Comparison of ENCODE assay signal across 12 cellular contexts in the genomic region with DNA sequence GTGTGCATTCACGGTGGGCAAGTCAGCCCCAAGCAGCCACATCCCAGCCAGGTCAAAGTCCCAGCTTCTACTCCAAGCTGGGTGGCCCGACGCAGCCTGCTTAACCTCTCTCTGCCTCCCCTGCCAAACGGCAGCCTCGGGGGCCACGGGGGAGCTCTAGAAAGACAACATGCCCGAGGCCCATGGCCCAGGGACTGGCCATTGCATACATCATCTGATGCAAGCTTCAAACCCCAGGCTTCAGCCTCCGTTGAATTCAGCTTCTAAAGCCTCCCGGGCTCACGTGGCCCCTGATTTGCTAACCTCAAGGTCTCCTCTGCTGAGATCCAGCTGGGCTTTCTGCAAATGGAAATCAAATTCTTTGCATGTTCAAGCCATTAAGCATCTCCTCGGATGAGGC.
DNase-seq lines count a peak whose midpoint lies in the region; ATAC-seq and TF ChIP-seq lines count a peak whose summit lies in the region.
"Had no signal": no experiment of that assay in that cellular context is flagged by ENCODE, and none has a peak within 500 bp of the region (broad histone marks: within the 10 kb centered on the region; RNA-seq: fewer than 3 reads in every experiment).

No MANE protein-coding gene starts in this region.

- H3K27me3 ChIP-seq in SK-N-SH (ENCODE audit: insufficient read depth), result no peaks in the 10 kb centered on the region
- H3K27me3 ChIP-seq in transverse colon, result no peaks in the 10 kb centered on the region

- TF ChIP-seq EP300 in SK-N-SH (IDR thresholded peaks at IDR 0.05; ENCODE audit: borderline replicate concordance in 1 of 2, low read depth in 1 of 2, low read length in 1 of 2) (no peak), transverse colon (IDR thresholded peaks at IDR 0.05; ENCODE audit: low read depth) (no peak)

- H3K4me2 ChIP-seq in SK-N-SH, result no peak overlapping the region

- no peak overlapping the region for H2AFZ ChIP-seq in SK-N-SH (ENCODE audit: low read depth)

- H3K9me3 ChIP-seq in SK-N-SH, result no peaks in the 10 kb centered on the region
- peaks cover 4% of the 10 kb centered on the region for H3K9me3 ChIP-seq in mesodermal cell (ENCODE audit: control insufficient read depth, low read length)
- no peaks in the 10 kb centered on the region for H3K9me3 ChIP-seq in transverse colon

- no peaks in the 10 kb centered on the region for H3K79me2 ChIP-seq in SK-N-SH (ENCODE audit: insufficient read depth)

- POLR2A ChIA-PET in SK-N-SH (lab: Yijun Ruan, JAX), result interaction anchor here (0.6 to 2.0 kb wide), 6 partner anchors 26 to 208 kb away, joined by 3 to 7 read pairs (median 3); no protein-coding TSS in a partner anchor

- no peak for TF ChIP-seq CTCF in SK-N-SH (IDR thresholded peaks at IDR 0.05)
- TF ChIP-seq CTCF in transverse colon (IDR thresholded peaks at IDR 0.05), result no peak

- H3K36me3 ChIP-seq in SK-N-SH (replicated peaks in 1 of 2; ENCODE audit: control insufficient read depth in 1 of 2, insufficient read depth in 2 of 2, low read length in 1 of 2) (peaks cover 0 to 3% of the 10 kb centered on the region in 2 experiments), mesodermal cell (ENCODE audit: control insufficient read depth, insufficient read depth, low read length) (no peaks in the 10 kb centered on the region), transverse colon (no peaks in the 10 kb centered on the region)

- H3K4me3 ChIP-seq in SK-N-SH (ENCODE audit: low read depth in 2 of 2, low read length in 1 of 2), result no peak overlapping the region
- H3K4me3 ChIP-seq in mesodermal cell (ENCODE audit: extremely low read depth, insufficient read depth, low read length, poor library complexity, severe bottlenecking), result no peak overlapping the region
- H3K4me3 ChIP-seq in transverse colon, result no peak overlapping the region

- ATAC-seq in SK-N-SH treated with all-trans-retinoic acid at 6 μM for 48 hours (no peak), HG03196 (IDR thresholded peaks at IDR 0.05; ENCODE audit: unreplicated experiment) (no peak)
- ATAC-seq: stimulated activated naive B cell treated with anti-CD40 and anti-IgM and Interleukin-4, amounts not matched to agents 10 μg/mL and 1 μg/mL and 100 μg/mL, for 72 hours had no signal

- no peaks in the 10 kb centered on the region for H3K9me2 ChIP-seq in SK-N-SH

- CTCF ChIA-PET in SK-N-SH (lab: Yijun Ruan, JAX), result interaction anchor here (0.9 to 2.7 kb wide), 20 partner anchors 9 to 343 kb away, joined by 3 to 16 read pairs (median 3); no protein-coding TSS in a partner anchor

- in situ Hi-C loops in transverse colon (cut with MboI; ENCODE audit: low pct_ligation_motif_present in 1 of 4, low pct_unique_long_range_greater_than_20kb in 1 of 4, low sequenced_read_pairs in 3 of 4), result no loop called here

- H3K4me1 ChIP-seq in SK-N-SH (ENCODE audit: control insufficient read depth in 1 of 2, insufficient read depth in 2 of 2, low read depth in 1 of 2, low read length in 1 of 2) (peaks cover 0 to 34% of the 10 kb centered on the region in 2 experiments; a peak in 2 of 4 replicates), mesodermal cell (ENCODE audit: control insufficient read depth, insufficient read depth, low read length, poor library complexity, severe bottlenecking) (peaks cover 3% of the 10 kb centered on the region), transverse colon (peaks cover 7 to 35% (median 19%) of the 10 kb centered on the region in 4 donors)

- TF ChIP-seq POLR2A in transverse colon (IDR thresholded peaks at IDR 0.05), result no peak

- H4K20me1 ChIP-seq in SK-N-SH (ENCODE audit: insufficient read depth), result no peaks in the 10 kb centered on the region

- intact Hi-C loops in transverse colon (cut with DNase I; ENCODE audit: low total_unique reads), result no loop called here

- no peak for TF ChIP-seq RAD21 in SK-N-SH (IDR thresholded peaks at IDR 0.05; ENCODE audit: low read length)

- DNase-seq in SK-N-SH (peak; percentile 55), fibroblast of gingiva (ENCODE audit: low read depth) (peak; percentile 69), transverse colon (no peak), NCI-H748 (lab: John Stamatoyannopoulos, UW; ENCODE audit: unreplicated experiment) (no peak)
- DNase-seq in activated naive CD4-positive, alpha-beta T cell treated with Interleukin-2 at 50 U/mL for 16 hours, result no peak
- DNase-seq: activated CD4-positive, alpha-beta T cell treated with anti-CD3 and anti-CD28 coated beads, Interleukin-2, amount 50 U/mL, for 4 hours; GOT3; stimulated activated naive B cell treated with anti-CD40 and anti-IgM and Interleukin-4, amounts not matched to agents 10 μg/mL and 1 μg/mL and 100 μg/mL, for 72 hours had no signal

- H3K27ac ChIP-seq in SK-N-SH (ENCODE audit: low read depth in 2 of 2, low read length in 1 of 2), result peak overlapping the region in 1 of 2 experiments; percentile 93; a peak in 2 of 4 replicates
- peak overlapping the region; percentile 41 for H3K27ac ChIP-seq in mesodermal cell (ENCODE audit: low read depth, low read length, severe bottlenecking)
- peak overlapping the region; percentile 60 to 88 (median 72) for H3K27ac ChIP-seq in transverse colon
- H3K27ac ChIP-seq: 22Rv1 had no signal

- H3K9ac ChIP-seq in SK-N-SH, result no peak overlapping the region

- no peaks in the 10 kb centered on the region for H3F3A ChIP-seq in SK-N-SH (replicated peaks; ENCODE audit: insufficient read depth)

- WGBS in SK-N-SH (ENCODE audit: low lambda C conversion rate), result 80% methylated on average over 11 of the region's 11 CpGs
- 33 to 40% methylated on average over 7 to 11 of the region's 11 CpGs for WGBS in mesodermal cell (ENCODE audit: insufficient coverage in 2 of 2), 2 experiments
- WGBS in transverse colon (ENCODE audit: low coverage in 1 of 2), 2 donors, result 60 to 75% methylated on average over 1 to 11 of the region's 11 CpGs

TF ChIP-seq in SK-N-SH, 30 proteins besides CTCF, POLR2A, EP300 and RAD21:
- TF ChIP-seq, protein P1, sequence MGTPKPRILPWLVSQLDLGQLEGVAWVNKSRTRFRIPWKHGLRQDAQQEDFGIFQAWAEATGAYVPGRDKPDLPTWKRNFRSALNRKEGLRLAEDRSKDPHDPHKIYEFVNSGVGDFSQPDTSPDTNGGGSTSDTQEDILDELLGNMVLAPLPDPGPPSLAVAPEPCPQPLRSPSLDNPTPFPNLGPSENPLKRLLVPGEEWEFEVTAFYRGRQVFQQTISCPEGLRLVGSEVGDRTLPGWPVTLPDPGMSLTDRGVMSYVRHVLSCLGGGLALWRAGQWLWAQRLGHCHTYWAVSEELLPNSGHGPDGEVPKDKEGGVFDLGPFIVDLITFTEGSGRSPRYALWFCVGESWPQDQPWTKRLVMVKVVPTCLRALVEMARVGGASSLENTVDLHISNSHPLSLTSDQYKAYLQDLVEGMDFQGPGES (IDR thresholded peaks at IDR 0.05; ENCODE audit: low read depth, low read length), result no peak
- TF ChIP-seq SIN3A (IDR thresholded peaks at IDR 0.05; ENCODE audit: borderline replicate concordance, low read depth, low read length) (no peak), RCOR1 (IDR thresholded peaks at IDR 0.05; ENCODE audit: low read length) (no peak), YY1 (IDR thresholded peaks at IDR 0.05; ENCODE audit: low read depth) (no peak)

TF ChIP-seq in SK-N-SH treated with all-trans-retinoic acid at 6 μM for 48 hours, 23 proteins besides CTCF, POLR2A, EP300 and RAD21 (continues in another document):
- no peak for TF ChIP-seq ESRRG (CRISPR knock-in tag; IDR thresholded peaks at IDR 0.05)
- no peak for TF ChIP-seq OSR1 (CRISPR knock-in tag; IDR thresholded peaks at IDR 0.05)
- no peak for TF ChIP-seq BACH2 (CRISPR knock-in tag; IDR thresholded peaks at IDR 0.05; ENCODE audit: borderline replicate concordance)
- TF ChIP-seq ZC3H10 (CRISPR knock-in tag; IDR thresholded peaks at IDR 0.05), result no peak
- TF ChIP-seq CSDC2 (CRISPR knock-in tag; IDR thresholded peaks at IDR 0.05), result no peak
- no peak for TF ChIP-seq ZNF8 (CRISPR knock-in tag; IDR thresholded peaks at IDR 0.05)
- TF ChIP-seq ZFP30 (CRISPR knock-in tag; IDR thresholded peaks at IDR 0.05), result no peak
- no peak for TF ChIP-seq TSHZ2 (CRISPR knock-in tag; IDR thresholded peaks at IDR 0.05)
- TF ChIP-seq, protein P2, sequence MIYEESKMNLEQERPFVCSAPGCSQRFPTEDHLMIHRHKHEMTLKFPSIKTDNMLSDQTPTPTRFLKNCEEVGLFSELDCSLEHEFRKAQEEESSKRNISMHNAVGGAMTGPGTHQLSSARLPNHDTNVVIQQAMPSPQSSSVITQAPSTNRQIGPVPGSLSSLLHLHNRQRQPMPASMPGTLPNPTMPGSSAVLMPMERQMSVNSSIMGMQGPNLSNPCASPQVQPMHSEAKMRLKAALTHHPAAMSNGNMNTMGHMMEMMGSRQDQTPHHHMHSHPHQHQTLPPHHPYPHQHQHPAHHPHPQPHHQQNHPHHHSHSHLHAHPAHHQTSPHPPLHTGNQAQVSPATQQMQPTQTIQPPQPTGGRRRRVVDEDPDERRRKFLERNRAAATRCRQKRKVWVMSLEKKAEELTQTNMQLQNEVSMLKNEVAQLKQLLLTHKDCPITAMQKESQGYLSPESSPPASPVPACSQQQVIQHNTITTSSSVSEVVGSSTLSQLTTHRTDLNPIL (CRISPR knock-in tag; IDR thresholded peaks at IDR 0.05; ENCODE audit: low read depth), result no peak
- TF ChIP-seq GLIS3 (CRISPR knock-in tag; IDR thresholded peaks at IDR 0.05), result no peak

Comparison
In these comparisons a context has a peak if more than half of its experiments do, and no peak if none do; other contexts are left out.
1. DNase-seq: peak in SK-N-SH (single experiment) and fibroblast of gingiva (single experiment); none in transverse colon (single experiment), activated naive CD4-positive, alpha-beta T cell treated with Interleukin-2 at 50 U/mL for 16 hours (single experiment) and NCI-H748 (single experiment).